Comparison of ENCODE assay signal across 37 cellular contexts in the genomic region with DNA sequence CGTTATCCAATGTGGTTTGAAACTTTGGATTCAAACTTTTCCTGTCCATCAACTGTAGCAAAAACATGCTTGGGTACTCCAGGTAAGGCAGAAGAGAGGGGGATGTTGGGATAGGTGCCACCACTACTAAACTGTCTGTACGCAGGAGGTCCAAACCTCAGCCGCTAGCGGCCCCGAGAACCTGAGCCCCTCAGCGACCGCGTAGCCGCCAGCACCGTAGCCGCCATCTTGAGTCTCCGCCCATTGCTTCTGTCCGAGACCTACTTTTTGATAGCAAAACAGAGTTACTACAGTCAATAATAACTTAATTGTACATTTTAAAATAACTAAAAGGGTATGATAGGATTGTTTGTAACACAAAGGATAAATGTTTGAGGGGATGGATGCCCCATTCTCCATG.
A peak's percentile ranks its signal among the peaks of the same experiment; 100 is the strongest.
DNase-seq lines count a peak whose midpoint lies in the region; ATAC-seq, FAIRE-seq and TF ChIP-seq lines count a peak whose summit lies in the region.
"Had no signal": no experiment of that assay in that cellular context is flagged by ENCODE, and none has a peak within 500 bp of the region (broad histone marks: within the 10 kb centered on the region; RNA-seq: fewer than 3 reads in every experiment).

No MANE protein-coding gene starts in this region.

- H3K4me3 Mint-ChIP-seq in chondrocyte (ENCODE audit: unreplicated experiment): no peak overlapping the region
- H3K4me3 Mint-ChIP-seq: B cell; CD14-positive monocyte; CD4-positive, alpha-beta memory T cell; CD4-positive, alpha-beta T cell; CD4-positive, CD25-positive, alpha-beta regulatory T cell; CD8-positive, alpha-beta memory T cell; CD8-positive, alpha-beta T cell had no signal

- DNase-seq in K562 (ENCODE audit: extremely low read depth in 1 of 4, low spot score in 3 of 4) (peak in 2 of 4 experiments; percentile 3 to 22), chondrocyte (ENCODE audit: low spot score) (peak; percentile 76), spleen (peak; percentile 59), testis (peak; percentile 47), DMS153 treated with DMSO at 0.1 percent for 48 hours (lab: John Stamatoyannopoulos, UW; ENCODE audit: unreplicated experiment) (no peak), NCI-H748 (lab: John Stamatoyannopoulos, UW; ENCODE audit: unreplicated experiment) (no peak)
- no peak for DNase-seq in activated T-cell treated with anti-CD3 and anti-CD28 coated beads, Interleukin-2, amount 50 U/mL, for 1 hour
- DNase-seq: 8988T; ACHN; AML-193; BE2C; C1 segment of cervical spinal cord; Caco-2; Calu3; CD4-positive, alpha-beta T cell; CD4-positive, CD25-positive, alpha-beta regulatory T cell; CD8-positive, alpha-beta memory T cell; CD8-positive, alpha-beta T cell; COR-L47; DMS 273 treated with DMSO at 0.1 percent for 48 hours; DMS153; DMS53; DMS79; DMS79 treated with DMSO at 0.1 percent for 48 hours; DND-41; EL had no signal

- H3K9me3 ChIP-seq in K562 (replicated peaks; ENCODE audit: control insufficient read depth, insufficient read depth, low read depth, low read length): no peaks in the 10 kb centered on the region
- H3K9me3 ChIP-seq in spleen: peaks cover 0 to 36% (median 19%) of the 10 kb centered on the region in 8 donors
- H3K9me3 ChIP-seq in testis: no peaks in the 10 kb centered on the region
- H3K9me3 ChIP-seq: A549, BE2C, Caco-2 had no signal

- H3K36me3 ChIP-seq in K562 (ENCODE audit: control insufficient read depth, insufficient read depth, low read length) (no peaks in the 10 kb centered on the region), spleen (no peaks in the 10 kb centered on the region), testis (ENCODE audit: low read depth, missing control alignments) (no peaks in the 10 kb centered on the region)
- H3K36me3 ChIP-seq: BE2C; BLaER1; BLaER1 treated with 17β-estradiol and CSF1 and Interleukin-3, amounts not matched to agents 10 nM and 100 nM had no signal

- in situ Hi-C loops in K562 (cut with MboI): no loop called here

- no peak for TF ChIP-seq EP300 in K562 (IDR thresholded peaks at IDR 0.05; ENCODE audit: low read length)

- H3K9me1 ChIP-seq in K562 (ENCODE audit: control insufficient read depth, insufficient read depth, low read length): no peaks in the 10 kb centered on the region

- no peaks in the 10 kb centered on the region for H3K27me3 ChIP-seq in K562 (ENCODE audit: control insufficient read depth in 2 of 2, insufficient read depth in 2 of 2, low read length in 2 of 2)
- H3K27me3 ChIP-seq in spleen (replicated peaks in 1 of 7): no peaks in the 10 kb centered on the region
- H3K27me3 ChIP-seq in testis: no peaks in the 10 kb centered on the region
- H3K27me3 ChIP-seq: BE2C; BLaER1; BLaER1 treated with 17β-estradiol and CSF1 and Interleukin-3, amounts not matched to agents 10 nM and 100 nM had no signal

- CTCF ChIA-PET in K562 (lab: Yijun Ruan, JAX; ENCODE audit: low intra/inter-chr PET ratio): no interaction called here

- 7% methylated on average over 13 of the region's 13 CpGs for WGBS in K562 (ENCODE audit: insufficient coverage, low coverage, missing lambda C conversion rate)
- 93 to 99% (median 95%) methylated on average over 13 of the region's 13 CpGs for WGBS in spleen, 5 donors
- 79 to 86% methylated on average over 13 of the region's 13 CpGs for WGBS in testis, 2 donors

- no peaks in the 10 kb centered on the region for H3K36me3 Mint-ChIP-seq in chondrocyte (ENCODE audit: low read depth)
- H3K36me3 Mint-ChIP-seq: CD14-positive monocyte; CD4-positive, alpha-beta memory T cell; CD4-positive, CD25-positive, alpha-beta regulatory T cell; CD8-positive, alpha-beta memory T cell; CD8-positive, alpha-beta T cell had no signal

- no peaks in the 10 kb centered on the region for H3K4me1 Mint-ChIP-seq in chondrocyte (ENCODE audit: low read depth)
- H3K4me1 Mint-ChIP-seq: B cell; CD14-positive monocyte; CD4-positive, alpha-beta memory T cell; CD4-positive, CD25-positive, alpha-beta regulatory T cell; CD8-positive, alpha-beta memory T cell had no signal

- no peak for TF ChIP-seq RAD21 in K562 (CRISPR knock-in tag; conservative IDR thresholded peaks at IDR 0.05 in 1 of 2, IDR thresholded peaks at IDR 0.05 in 1 of 2)

- H3K27me3 Mint-ChIP-seq in chondrocyte (ENCODE audit: low read depth): peaks cover 3% of the 10 kb centered on the region
- H3K27me3 Mint-ChIP-seq: B cell; CD4-positive, alpha-beta memory T cell; CD4-positive, alpha-beta T cell; CD4-positive, CD25-positive, alpha-beta regulatory T cell; CD8-positive, alpha-beta memory T cell had no signal

- no peaks in the 10 kb centered on the region for H4K20me1 ChIP-seq in K562 (replicated peaks; ENCODE audit: control insufficient read depth, insufficient read depth, low read length)
- H4K20me1 ChIP-seq: BLaER1; BLaER1 treated with 17β-estradiol and CSF1 and Interleukin-3, amounts not matched to agents 10 nM and 100 nM had no signal

- H3K27ac Mint-ChIP-seq in chondrocyte (ENCODE audit: unreplicated experiment): no peak overlapping the region
- H3K27ac Mint-ChIP-seq: B cell; CD4-positive, alpha-beta memory T cell; CD4-positive, alpha-beta T cell; CD8-positive, alpha-beta memory T cell; CD8-positive, alpha-beta T cell had no signal

- FAIRE-seq in K562 (lab: Jason Lieb, UNC): no peak
- FAIRE-seq: A204.1, A549, D721Med had no signal

- H2AFZ ChIP-seq in K562 (ENCODE audit: low read depth, low read length): peak overlapping the region; percentile 54

- peak overlapping the region; percentile 61; the same call in 1 of the 2 replicates for H3K4me2 ChIP-seq in K562 (ENCODE audit: insufficient read depth, low read length)
- H3K4me2 ChIP-seq: A549; BLaER1; BLaER1 treated with 17β-estradiol and CSF1 and Interleukin-3, amounts not matched to agents 10 nM and 100 nM had no signal

- peak overlapping the region; percentile 43 to 82 for H3K9ac ChIP-seq in K562 (ENCODE audit: insufficient read depth in 1 of 2, low read depth in 2 of 2, low read length in 2 of 2)
- H3K9ac ChIP-seq: BLaER1; BLaER1 treated with 17β-estradiol and CSF1 and Interleukin-3, amounts not matched to agents 10 nM and 100 nM had no signal

- POLR2A ChIA-PET in K562 (lab: Yijun Ruan, JAX): no interaction called here

- peaks cover 44% of the 10 kb centered on the region for H3K79me2 ChIP-seq in K562 (ENCODE audit: control insufficient read depth, insufficient read depth, low read length)

- H3K27ac ChIP-seq in K562 (ENCODE audit: extremely low read depth, low read depth, low read length) (peak overlapping the region; percentile 58; the same call in 2 of the 3 replicates), spleen (no peak overlapping the region), testis (peak overlapping the region in 1 of 2 donors; percentile 24)
- H3K27ac ChIP-seq: 22Rv1; A549; BLaER1; BLaER1 treated with 17β-estradiol and CSF1 and Interleukin-3, amounts not matched to agents 10 nM and 100 nM; C4-2B had no signal

- no TSS peak for BruUV-seq in K562 (replicated peaks; lab: Mats Ljungman, UMichigan)

- ATAC-seq in K562 (peak; percentile 43; the same call in 1 of the 3 replicates), HG02571 (IDR thresholded peaks at IDR 0.05; ENCODE audit: unreplicated experiment) (no peak)
- ATAC-seq: A549; CD8-positive, alpha-beta T cell had no signal

- TF ChIP-seq CTCF in K562 (IDR thresholded peaks at IDR 0.05 in 2 of 3, conservative IDR thresholded peaks at IDR 0.05 in 1 of 3; ENCODE audit: insufficient read depth in 2 of 3, low read depth in 1 of 3, low read length in 3 of 3): no peak
- no peak for TF ChIP-seq CTCF in chondrocyte (IDR thresholded peaks at IDR 0.05)
- no peak for TF ChIP-seq CTCF in spleen (IDR thresholded peaks at IDR 0.05 in 8 of 11, conservative IDR thresholded peaks at IDR 0.05 in 3 of 11)
- no peak for TF ChIP-seq CTCF in testis (IDR thresholded peaks at IDR 0.05)

- TF ChIP-seq POLR2A in K562 (conservative IDR thresholded peaks at IDR 0.05) (no peak), spleen (IDR thresholded peaks at IDR 0.05) (no peak), testis (IDR thresholded peaks at IDR 0.05) (no peak)

- intact Hi-C loops in K562 (cut with micrococcal nuclease) (no loop called here), spleen (cut with DNase I; ENCODE audit: low total_unique reads) (no loop called here), testis (cut with DNase I; ENCODE audit: low total_unique reads) (no loop called here)

- peak overlapping the region; percentile 35 for H3K4me3 ChIP-seq in K562
- H3K4me3 ChIP-seq in spleen: no peak overlapping the region
- peak overlapping the region; percentile 40 to 51 for H3K4me3 ChIP-seq in testis
- H3K4me3 ChIP-seq: A549; BLaER1; BLaER1 treated with 17β-estradiol and CSF1 and Interleukin-3, amounts not matched to agents 10 nM and 100 nM had no signal

- H3K4me1 ChIP-seq in K562 (replicated peaks in 1 of 2; ENCODE audit: control insufficient read depth in 2 of 2, insufficient read depth in 2 of 2, low read length in 2 of 2): no peaks in the 10 kb centered on the region
- no peaks in the 10 kb centered on the region for H3K4me1 ChIP-seq in spleen
- no peaks in the 10 kb centered on the region for H3K4me1 ChIP-seq in testis
- H3K4me1 ChIP-seq: A549; BE2C; BLaER1; BLaER1 treated with 17β-estradiol and CSF1 and Interleukin-3, amounts not matched to agents 10 nM and 100 nM; Caco-2 had no signal

- peaks cover 6% of the 10 kb centered on the region for H3K9me3 Mint-ChIP-seq in chondrocyte (ENCODE audit: low read depth)

TF ChIP-seq in K562, 482 proteins besides CTCF, POLR2A, EP300 and RAD21 (continues in another document):
- TF ChIP-seq TRIM24 (IDR thresholded peaks at IDR 0.05) (no peak), ZNF740 (CRISPR knock-in tag; IDR thresholded peaks at IDR 0.05) (no peak), ZNF740 (tag; IDR thresholded peaks at IDR 0.05) (no peak), TAF7 (tag; IDR thresholded peaks at IDR 0.05) (0 out of 2 replicates have a peak, but pooled peaks have one; percentile 25)

Comparison
In these comparisons a context has a peak if more than half of its experiments do, and no peak if none do; other contexts are left out.
1. DNase-seq: peak in chondrocyte (single experiment), spleen (single experiment) and testis (single experiment); none in DMS153 treated with DMSO at 0.1 percent for 48 hours (single experiment), activated T-cell treated with anti-CD3 and anti-CD28 coated beads, Interleukin-2, amount 50 U/mL, for 1 hour (single experiment) and NCI-H748 (single experiment).
2. H3K4me3 ChIP-seq: peak in K562 (single experiment) and testis (2 of 2); none in spleen (0 of 8).